ENCODE assay signal across 1 cellular context in the genomic region with DNA sequence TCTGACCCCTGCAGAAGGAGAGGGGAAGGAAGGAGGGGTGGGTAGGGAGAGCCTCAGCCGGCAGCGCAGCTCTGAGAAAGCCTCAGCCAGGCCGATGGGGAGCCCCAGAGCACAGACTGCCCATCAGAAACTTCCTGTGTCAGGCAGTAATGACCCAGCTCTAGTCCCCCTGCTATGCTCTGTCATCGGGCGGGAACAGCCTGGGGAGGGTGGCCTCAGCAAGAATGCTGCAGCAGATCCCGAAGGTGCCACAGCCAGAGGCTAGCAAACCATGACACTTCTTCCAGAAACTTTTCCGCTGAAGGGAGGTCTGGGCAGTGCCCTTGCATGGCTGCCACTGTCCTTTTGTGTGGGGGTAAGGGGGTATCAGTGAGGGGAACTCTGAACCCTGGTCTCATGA.
TF ChIP-seq lines count a peak whose summit lies in the region.

No MANE protein-coding gene starts in this region.

TF ChIP-seq in WTC11, 78 proteins besides CTCF, POLR2A, EP300 and RAD21 (continued from another document):
- TF ChIP-seq, protein P1, sequence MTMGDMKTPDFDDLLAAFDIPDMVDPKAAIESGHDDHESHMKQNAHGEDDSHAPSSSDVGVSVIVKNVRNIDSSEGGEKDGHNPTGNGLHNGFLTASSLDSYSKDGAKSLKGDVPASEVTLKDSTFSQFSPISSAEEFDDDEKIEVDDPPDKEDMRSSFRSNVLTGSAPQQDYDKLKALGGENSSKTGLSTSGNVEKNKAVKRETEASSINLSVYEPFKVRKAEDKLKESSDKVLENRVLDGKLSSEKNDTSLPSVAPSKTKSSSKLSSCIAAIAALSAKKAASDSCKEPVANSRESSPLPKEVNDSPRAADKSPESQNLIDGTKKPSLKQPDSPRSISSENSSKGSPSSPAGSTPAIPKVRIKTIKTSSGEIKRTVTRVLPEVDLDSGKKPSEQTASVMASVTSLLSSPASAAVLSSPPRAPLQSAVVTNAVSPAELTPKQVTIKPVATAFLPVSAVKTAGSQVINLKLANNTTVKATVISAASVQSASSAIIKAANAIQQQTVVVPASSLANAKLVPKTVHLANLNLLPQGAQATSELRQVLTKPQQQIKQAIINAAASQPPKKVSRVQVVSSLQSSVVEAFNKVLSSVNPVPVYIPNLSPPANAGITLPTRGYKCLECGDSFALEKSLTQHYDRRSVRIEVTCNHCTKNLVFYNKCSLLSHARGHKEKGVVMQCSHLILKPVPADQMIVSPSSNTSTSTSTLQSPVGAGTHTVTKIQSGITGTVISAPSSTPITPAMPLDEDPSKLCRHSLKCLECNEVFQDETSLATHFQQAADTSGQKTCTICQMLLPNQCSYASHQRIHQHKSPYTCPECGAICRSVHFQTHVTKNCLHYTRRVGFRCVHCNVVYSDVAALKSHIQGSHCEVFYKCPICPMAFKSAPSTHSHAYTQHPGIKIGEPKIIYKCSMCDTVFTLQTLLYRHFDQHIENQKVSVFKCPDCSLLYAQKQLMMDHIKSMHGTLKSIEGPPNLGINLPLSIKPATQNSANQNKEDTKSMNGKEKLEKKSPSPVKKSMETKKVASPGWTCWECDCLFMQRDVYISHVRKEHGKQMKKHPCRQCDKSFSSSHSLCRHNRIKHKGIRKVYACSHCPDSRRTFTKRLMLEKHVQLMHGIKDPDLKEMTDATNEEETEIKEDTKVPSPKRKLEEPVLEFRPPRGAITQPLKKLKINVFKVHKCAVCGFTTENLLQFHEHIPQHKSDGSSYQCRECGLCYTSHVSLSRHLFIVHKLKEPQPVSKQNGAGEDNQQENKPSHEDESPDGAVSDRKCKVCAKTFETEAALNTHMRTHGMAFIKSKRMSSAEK (CRISPR knock-in tag; IDR thresholded peaks at IDR 0.05; ENCODE audit: borderline replicate concordance) = no peak
- TF ChIP-seq EMX1 (CRISPR knock-in tag; IDR thresholded peaks at IDR 0.05) (no peak), NFYB (CRISPR knock-in tag; conservative IDR thresholded peaks at IDR 0.05; ENCODE audit: low read depth) (no peak), MYBL2 (CRISPR knock-in tag; IDR thresholded peaks at IDR 0.05) (no peak), ZNF317 (CRISPR knock-in tag; IDR thresholded peaks at IDR 0.05; ENCODE audit: borderline replicate concordance, low read depth) (no peak), HMGA2 (CRISPR knock-in tag; IDR thresholded peaks at IDR 0.05) (no peak), ATF1 (CRISPR knock-in tag; IDR thresholded peaks at IDR 0.05) (no peak), RELA (CRISPR knock-in tag; IDR thresholded peaks at IDR 0.05; ENCODE audit: borderline replicate concordance) (no peak)
- TF ChIP-seq, protein P2, sequence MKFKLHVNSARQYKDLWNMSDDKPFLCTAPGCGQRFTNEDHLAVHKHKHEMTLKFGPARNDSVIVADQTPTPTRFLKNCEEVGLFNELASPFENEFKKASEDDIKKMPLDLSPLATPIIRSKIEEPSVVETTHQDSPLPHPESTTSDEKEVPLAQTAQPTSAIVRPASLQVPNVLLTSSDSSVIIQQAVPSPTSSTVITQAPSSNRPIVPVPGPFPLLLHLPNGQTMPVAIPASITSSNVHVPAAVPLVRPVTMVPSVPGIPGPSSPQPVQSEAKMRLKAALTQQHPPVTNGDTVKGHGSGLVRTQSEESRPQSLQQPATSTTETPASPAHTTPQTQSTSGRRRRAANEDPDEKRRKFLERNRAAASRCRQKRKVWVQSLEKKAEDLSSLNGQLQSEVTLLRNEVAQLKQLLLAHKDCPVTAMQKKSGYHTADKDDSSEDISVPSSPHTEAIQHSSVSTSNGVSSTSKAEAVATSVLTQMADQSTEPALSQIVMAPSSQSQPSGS (CRISPR knock-in tag; IDR thresholded peaks at IDR 0.05; ENCODE audit: borderline replicate concordance, low read depth) = no peak
- TF ChIP-seq, protein P3, sequence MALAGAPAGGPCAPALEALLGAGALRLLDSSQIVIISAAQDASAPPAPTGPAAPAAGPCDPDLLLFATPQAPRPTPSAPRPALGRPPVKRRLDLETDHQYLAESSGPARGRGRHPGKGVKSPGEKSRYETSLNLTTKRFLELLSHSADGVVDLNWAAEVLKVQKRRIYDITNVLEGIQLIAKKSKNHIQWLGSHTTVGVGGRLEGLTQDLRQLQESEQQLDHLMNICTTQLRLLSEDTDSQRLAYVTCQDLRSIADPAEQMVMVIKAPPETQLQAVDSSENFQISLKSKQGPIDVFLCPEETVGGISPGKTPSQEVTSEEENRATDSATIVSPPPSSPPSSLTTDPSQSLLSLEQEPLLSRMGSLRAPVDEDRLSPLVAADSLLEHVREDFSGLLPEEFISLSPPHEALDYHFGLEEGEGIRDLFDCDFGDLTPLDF (CRISPR knock-in tag; IDR thresholded peaks at IDR 0.05) = no peak
